1 cellular context compared by ENCODE assay signal in the genomic region with DNA sequence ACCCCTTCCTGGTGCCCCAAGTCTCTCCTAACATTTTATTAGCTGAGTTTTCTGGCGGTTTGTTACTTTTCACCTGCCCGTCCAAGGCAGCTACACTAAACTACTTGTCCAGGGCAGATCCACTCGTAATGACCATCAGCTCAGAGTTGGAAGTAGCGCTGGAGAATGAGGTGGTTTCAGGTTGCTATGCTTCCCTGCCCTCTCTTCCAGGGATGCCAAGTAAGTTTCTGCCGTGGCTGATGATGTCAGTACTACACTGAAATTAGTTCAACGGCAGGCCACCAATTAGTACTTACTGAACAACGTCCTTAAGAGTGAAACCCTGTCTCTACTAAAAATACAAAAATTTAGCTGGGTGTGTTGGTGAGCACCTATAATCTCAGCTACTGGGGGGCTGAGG.
TF ChIP-seq lines count a peak whose summit lies in the region.

No MANE protein-coding gene starts in this region.

TF ChIP-seq in IMR-90, 13 proteins besides CTCF, POLR2A, EP300 and RAD21 (continued from another document):
- TF ChIP-seq, protein P1, sequence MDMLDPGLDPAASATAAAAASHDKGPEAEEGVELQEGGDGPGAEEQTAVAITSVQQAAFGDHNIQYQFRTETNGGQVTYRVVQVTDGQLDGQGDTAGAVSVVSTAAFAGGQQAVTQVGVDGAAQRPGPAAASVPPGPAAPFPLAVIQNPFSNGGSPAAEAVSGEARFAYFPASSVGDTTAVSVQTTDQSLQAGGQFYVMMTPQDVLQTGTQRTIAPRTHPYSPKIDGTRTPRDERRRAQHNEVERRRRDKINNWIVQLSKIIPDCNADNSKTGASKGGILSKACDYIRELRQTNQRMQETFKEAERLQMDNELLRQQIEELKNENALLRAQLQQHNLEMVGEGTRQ (IDR thresholded peaks at IDR 0.05; ENCODE audit: low read depth, low read length), result no peak
- TF ChIP-seq RFX5 (IDR thresholded peaks at IDR 0.05; ENCODE audit: low read depth, low read length), result no peak
- no peak for TF ChIP-seq MAZ (IDR thresholded peaks at IDR 0.05; ENCODE audit: borderline replicate concordance, low read depth, low read length)
- no peak for TF ChIP-seq CEBPB (IDR thresholded peaks at IDR 0.05; ENCODE audit: low read depth, low read length)
- no peak for TF ChIP-seq SMC3 (IDR thresholded peaks at IDR 0.05; ENCODE audit: low read depth, low read length)
